ENCODE assay signal across 13 cellular contexts in genomic region chr3:32413845-32414526, GRCh38. TPM values are rescaled to one million over a fixed set of nuclear protein-coding genes. Genes with fewer than 3 reads are reported as not detected.
DNase-seq lines count a peak whose midpoint lies in the region; ATAC-seq, FAIRE-seq and TF ChIP-seq lines count a peak whose summit lies in the region.
"Had no signal": no experiment of that assay in that cellular context is flagged by ENCODE, and none has a peak within 500 bp of the region (broad histone marks: within the 10 kb centered on the region; RNA-seq: fewer than 3 reads in every experiment).

No MANE protein-coding gene starts in this region.

- peak overlapping the region; percentile 38; the same call in 1 of the 2 replicates for H3K14ac ChIP-seq in IMR-90 (replicated peaks; ENCODE audit: low read depth, low read length)

- H3K36me3 Mint-ChIP-seq in T-helper 2 cell treated with Interferon-gamma antibody and Interleukin-4, amounts not matched to agents 5 μg/mL and 100 μg/mL, for 36 hours (ENCODE audit: low read depth): peaks cover 23% of the 10 kb centered on the region
- H3K36me3 Mint-ChIP-seq in natural killer cell treated with Interleukin-12 subunit alpha and Interleukin-12 subunit beta and Interleukin-15 and Interleukin-18, amount 100 ng/mL, for 72 hours: no peaks in the 10 kb centered on the region

- H3K4me3 Mint-ChIP-seq in T-helper 2 cell treated with Interferon-gamma antibody and Interleukin-4, amounts not matched to agents 5 μg/mL and 100 μg/mL, for 36 hours: peak overlapping the region; percentile 53
- H3K4me3 Mint-ChIP-seq in natural killer cell treated with Interleukin-12 subunit alpha and Interleukin-12 subunit beta and Interleukin-15 and Interleukin-18, amount 100 ng/mL, for 72 hours: peak overlapping the region; percentile 65

- H3K27me3 ChIP-seq in IMR-90 (ENCODE audit: control insufficient read depth, insufficient read depth, low read length): no peaks in the 10 kb centered on the region
- no peaks in the 10 kb centered on the region for H3K27me3 ChIP-seq in GM12878 (replicated peaks in 1 of 2; ENCODE audit: control insufficient read depth in 2 of 2, insufficient read depth in 2 of 2, low read length in 1 of 2)
- H3K27me3 ChIP-seq: adrenal gland had no signal

- no peak overlapping the region for H3K23ac ChIP-seq in IMR-90 (ENCODE audit: low read depth, low read length)

- no peak overlapping the region for H3K27ac ChIP-seq in IMR-90 (ENCODE audit: insufficient read depth, low read length)
- no peak overlapping the region for H3K27ac ChIP-seq in GM12878 (ENCODE audit: control insufficient read depth, insufficient read depth)

- no peak for DNase-seq in T-helper 2 cell treated with Interferon-gamma antibody and Interleukin-4, amounts not matched to agents 5 μg/mL and 100 μg/mL, for 36 hours (ENCODE audit: low spot score)
- DNase-seq in T-helper 2 cell (no peak), IMR-90 (no peak), GM12878 (ENCODE audit: low read depth, low spot score) (no peak), HuH-7 (ENCODE audit: low spot score) (no peak)
- no peak for DNase-seq in natural killer cell treated with Interleukin-12 subunit alpha and Interleukin-12 subunit beta and Interleukin-15 and Interleukin-18, amount 100 ng/mL, for 72 hours (ENCODE audit: low spot score)
- DNase-seq: hypothalamus, KG1 had no signal

- H3K4me1 ChIP-seq in IMR-90 (ENCODE audit: control insufficient read depth, insufficient read depth, low read length) (no peaks in the 10 kb centered on the region), GM12878 (ENCODE audit: control insufficient read depth, insufficient read depth, low read length) (no peaks in the 10 kb centered on the region; the same call in none of the 2 replicates)

- no peak overlapping the region; a peak in 1 of 4 replicates for H4K8ac ChIP-seq in IMR-90 (ENCODE audit: low read depth in 2 of 2, low read length in 2 of 2)

- POLR2A ChIA-PET in IMR-90 (lab: Charles Lee; ENCODE audit: unreplicated experiment): no interaction called here
- POLR2A ChIA-PET in GM12878 (lab: Charles Lee): interaction anchor here (0.6 to 1.7 kb wide), 8 partner anchors 9 to 54 kb away, joined by 3 to 6 read pairs (median 4); no protein-coding TSS in a partner anchor

- H2AK5ac ChIP-seq in IMR-90 (ENCODE audit: low read depth, low read length): no peak overlapping the region

- intact Hi-C loops in IMR-90 (cut with micrococcal nuclease): no loop called here
- intact Hi-C loops in GM12878 (cut with micrococcal nuclease; ENCODE audit: unreplicated experiment): no loop called here

- CTCF ChIA-PET in IMR-90 (lab: Yijun Ruan, JAX): interaction anchor here (1.2 kb wide), 1 partner anchor 53 kb away, joined by 3 read pairs; no protein-coding TSS in a partner anchor
- CTCF ChIA-PET in GM12878 (lab: Yijun Ruan, JAX): interaction anchor here (1.1 to 2.8 kb wide), 7 partner anchors 9 to 56 kb away, joined by 3 to 12 read pairs (median 5); no protein-coding TSS in a partner anchor

- H3K56ac ChIP-seq in IMR-90 (ENCODE audit: extremely low read depth, insufficient read depth, low read length): no peak overlapping the region

- no peak overlapping the region for H2AK9ac ChIP-seq in IMR-90 (replicated peaks; ENCODE audit: low read depth, low read length, poor library complexity)

- SMC1A ChIA-PET in GM12878 (lab: Charles Lee; ENCODE audit: uncharacterized antibody, unreplicated experiment): interaction anchor here (0.8 to 3.4 kb wide), 19 partner anchors 9 to 87 kb away, joined by 3 to 17 read pairs (median 6); no protein-coding TSS in a partner anchor

- no peak for TF ChIP-seq POLR2A in IMR-90 (IDR thresholded peaks at IDR 0.05; ENCODE audit: low read depth, low read length)
- no peak for TF ChIP-seq POLR2A in GM12878 (IDR thresholded peaks at IDR 0.05; ENCODE audit: low read depth, low read length)

- no peak overlapping the region for H4K91ac ChIP-seq in IMR-90 (ENCODE audit: insufficient read depth, low read depth, low read length)

- H3K79me1 ChIP-seq in IMR-90 (ENCODE audit: low read depth in 1 of 2, low read length in 2 of 2): peaks cover 14 to 25% of the 10 kb centered on the region in 2 experiments; a peak in 3 of 4 replicates

- no peaks in the 10 kb centered on the region for H3K79me2 ChIP-seq in GM12878 (ENCODE audit: control insufficient read depth, insufficient read depth, low read length)

- H3K4me1 Mint-ChIP-seq in T-helper 2 cell treated with Interferon-gamma antibody and Interleukin-4, amounts not matched to agents 5 μg/mL and 100 μg/mL, for 36 hours (ENCODE audit: low read depth): peaks cover 57% of the 10 kb centered on the region
- peaks cover 27 to 30% of the 10 kb centered on the region in 2 donors for H3K4me1 Mint-ChIP-seq in natural killer cell treated with Interleukin-12 subunit alpha and Interleukin-12 subunit beta and Interleukin-15 and Interleukin-18, amount 100 ng/mL, for 72 hours (ENCODE audit: low read depth in 2 of 2)

- peaks cover 1% of the 10 kb centered on the region for H3K9me3 Mint-ChIP-seq in T-helper 2 cell treated with Interferon-gamma antibody and Interleukin-4, amounts not matched to agents 5 μg/mL and 100 μg/mL, for 36 hours
- no peaks in the 10 kb centered on the region for H3K9me3 Mint-ChIP-seq in natural killer cell treated with Interleukin-12 subunit alpha and Interleukin-12 subunit beta and Interleukin-15 and Interleukin-18, amount 100 ng/mL, for 72 hours

- 100% methylated on average over 1 of the region's 10 CpGs; no CpG with 5 or more reads in 1 of the 2 experiments for WGBS in IMR-90 (ENCODE audit: extremely low coverage in 2 of 2, insufficient read length in 1 of 2), 2 experiments
- 56% methylated on average over 10 of the region's 10 CpGs for WGBS in GM12878 (ENCODE audit: insufficient coverage, insufficient replicate concordance, low lambda C conversion rate, missing lambda C conversion rate)

- peaks cover 5% of the 10 kb centered on the region for H3K9me1 ChIP-seq in IMR-90 (ENCODE audit: insufficient read depth, low read length)

- TF ChIP-seq RAD21 in IMR-90 (IDR thresholded peaks at IDR 0.05; ENCODE audit: low read length) (no peak), GM12878 (IDR thresholded peaks at IDR 0.05; ENCODE audit: insufficient read depth, low read depth, low read length) (no peak)

- H3K36me3 ChIP-seq in IMR-90 (ENCODE audit: control insufficient read depth, insufficient read depth, low read length): no peaks in the 10 kb centered on the region
- H3K36me3 ChIP-seq in GM12878 (ENCODE audit: control insufficient read depth in 2 of 2, insufficient read depth in 2 of 2, low read length in 1 of 2): no peaks in the 10 kb centered on the region
- H3K36me3 ChIP-seq: adrenal gland had no signal

- RAD21 ChIA-PET in GM12878 (lab: Charles Lee; ENCODE audit: unreplicated experiment): interaction anchor here (0.9 to 1.9 kb wide), 9 partner anchors 9 to 88 kb away, joined by 3 to 5 read pairs (median 4); no protein-coding TSS in a partner anchor

- no peak overlapping the region for H2BK120ac ChIP-seq in IMR-90 (ENCODE audit: low read depth, low read length)

- H3K27ac Mint-ChIP-seq in T-helper 2 cell treated with Interferon-gamma antibody and Interleukin-4, amounts not matched to agents 5 μg/mL and 100 μg/mL, for 36 hours: peak overlapping the region; percentile 89
- peak overlapping the region; percentile 59 to 82 for H3K27ac Mint-ChIP-seq in natural killer cell treated with Interleukin-12 subunit alpha and Interleukin-12 subunit beta and Interleukin-15 and Interleukin-18, amount 100 ng/mL, for 72 hours

- H2BK20ac ChIP-seq in IMR-90 (ENCODE audit: low read depth, low read length): peak overlapping the region; percentile 46; the same call in 1 of the 2 replicates

- dilution Hi-C loops in IMR-90 (cut with HindIII; ENCODE audit: low sequenced_read_pairs, unreplicated experiment): no loop called here

- H2BK15ac ChIP-seq in IMR-90 (ENCODE audit: low read depth, low read length): no peak overlapping the region; the same call in 2 of the 3 replicates

- H3K9ac ChIP-seq in IMR-90 (ENCODE audit: low read depth, low read length): no peak overlapping the region
- no peak overlapping the region for H3K9ac ChIP-seq in GM12878 (ENCODE audit: control insufficient read depth, insufficient read depth, low read length)

- no peak overlapping the region for H4K5ac ChIP-seq in IMR-90 (ENCODE audit: low read depth, low read length)

- in situ Hi-C loops in IMR-90 (cut with MboI; ENCODE audit: low sequenced_read_pairs): no loop called here
- in situ Hi-C loops in GM12878 (cut with MboI): no loop called here

- H4K20me1 ChIP-seq in IMR-90 (ENCODE audit: insufficient read depth, low read length) (no peaks in the 10 kb centered on the region), GM12878 (ENCODE audit: control insufficient read depth, insufficient read depth) (no peaks in the 10 kb centered on the region)

- no peak overlapping the region for H3K4me3 ChIP-seq in IMR-90 (ENCODE audit: insufficient read depth, low read depth, low read length)
- H3K4me3 ChIP-seq in GM12878: no peak overlapping the region
- H3K4me3 ChIP-seq: adrenal gland, skin epidermis had no signal

- H3K27me3 Mint-ChIP-seq in T-helper 2 cell treated with Interferon-gamma antibody and Interleukin-4, amounts not matched to agents 5 μg/mL and 100 μg/mL, for 36 hours (ENCODE audit: low read depth): no peaks in the 10 kb centered on the region
- H3K27me3 Mint-ChIP-seq in natural killer cell treated with Interleukin-12 subunit alpha and Interleukin-12 subunit beta and Interleukin-15 and Interleukin-18, amount 100 ng/mL, for 72 hours: no peaks in the 10 kb centered on the region

- ATAC-seq in IMR-90 (ENCODE audit: low read depth) (no peak), GM12878 (0 out of 3 replicates have a peak, but pooled peaks have one; percentile 14), GM18907 (IDR thresholded peaks at IDR 0.05; ENCODE audit: unreplicated experiment) (no peak), HG03565 (IDR thresholded peaks at IDR 0.05; ENCODE audit: unreplicated experiment) (no peak)
- ATAC-seq in natural killer cell treated with Interleukin-12 subunit alpha and Interleukin-12 subunit beta and Interleukin-15 and Interleukin-18, amount 100 ng/mL, for 72 hours: peak in 1 of 2 donors; percentile 20

- no peak for TF ChIP-seq CTCF in IMR-90 (conservative IDR thresholded peaks at IDR 0.05; ENCODE audit: low read depth, low read length)
- no peak for TF ChIP-seq CTCF in GM12878 (IDR thresholded peaks at IDR 0.05 in 2 of 3, conservative IDR thresholded peaks at IDR 0.05 in 1 of 3; ENCODE audit: control insufficient read depth in 2 of 3, extremely low read depth in 1 of 3, insufficient read depth in 1 of 3, low read depth in 3 of 3, low read length in 3 of 3)

- H3K4me2 ChIP-seq in IMR-90 (ENCODE audit: low read depth, low read length): no peak overlapping the region
- H3K4me2 ChIP-seq in GM12878 (ENCODE audit: control insufficient read depth, insufficient read depth): no peak overlapping the region

- no TSS peak for BruUV-seq in IMR-90 (replicated peaks; lab: Mats Ljungman, UMichigan)
- BruUV-seq in GM12878 (replicated peaks; lab: Mats Ljungman, UMichigan): no TSS peak

- TF ChIP-seq EP300 in GM12878 (IDR thresholded peaks at IDR 0.05; ENCODE audit: borderline replicate concordance in 1 of 2, control insufficient read depth in 1 of 2, low read depth in 2 of 2, low read length in 2 of 2): no peak

- H3K9me3 ChIP-seq in IMR-90 (ENCODE audit: control insufficient read depth, insufficient read depth, low read length) (no peaks in the 10 kb centered on the region), GM12878 (replicated peaks; ENCODE audit: control insufficient read depth, insufficient read depth, low read length) (no peaks in the 10 kb centered on the region)
- H3K9me3 ChIP-seq: adrenal gland had no signal

- H3K18ac ChIP-seq in IMR-90 (ENCODE audit: low read depth, low read length): no peak overlapping the region

- no peak overlapping the region for H2AFZ ChIP-seq in IMR-90 (replicated peaks; ENCODE audit: low read length, poor library complexity)
- H2AFZ ChIP-seq in GM12878 (ENCODE audit: control insufficient read depth, low read depth, low read length): no peak overlapping the region

- no peak overlapping the region for H2BK5ac ChIP-seq in IMR-90 (ENCODE audit: low read depth, low read length, poor library complexity, severe bottlenecking)

- no peak for FAIRE-seq in GM12878 (lab: Jason Lieb, UNC)
- FAIRE-seq: A204.1 had no signal

- H3K4ac ChIP-seq in IMR-90 (ENCODE audit: low read depth, low read length): peak overlapping the region; percentile 24; the same call in 1 of the 2 replicates

RNA-seq across cellular contexts. Expression of gene CMTM7, which starts 22.3 kb away (rescaled TPM):
- total RNA-seq in IMR-90 (2012; rRNA removed): 3.4 and 3.9 TPM in 2 replicates
- polyA plus RNA-seq in IMR-90 (2012; rRNA removed): 31.4 and 33.7 TPM in 2 replicates
- 30.2 and 33.4 TPM in 2 replicates for polyA plus RNA-seq in IMR-90 (2012; cell fraction: cytosol; rRNA removed)
- polyA plus RNA-seq in IMR-90 (2012; cell fraction: nucleus; rRNA removed; ENCODE audit: low replicate concordance): 16.1 and 21.9 TPM in 2 replicates
- total RNA-seq in GM12878 (2013; cell fraction: nucleolus; rRNA removed): 49.6 and 52.0 TPM in 2 replicates
- 7.2 and 9.9 TPM in 2 replicates for total RNA-seq in GM12878 (2014; rRNA removed)
- 8.6 and 9.7 TPM in 2 replicates for total RNA-seq in GM12878 (2014; rRNA removed; fragmentation: Illumina TruSeq; extraction: Trizol)
- total RNA-seq in GM12878 (2021): 12.5 and 13.7 TPM in 2 replicates
- 2.1 TPM for polyA plus RNA-seq in GM12878 (2011; ENCODE audit: low read depth)
- polyA plus RNA-seq in GM12878 (2011; rRNA removed): 23.2 and 30.5 TPM in 2 replicates
- 39.6 and 41.5 TPM in 2 replicates for polyA plus RNA-seq in GM12878 (2011; cell fraction: cytosol; rRNA removed)
- polyA plus RNA-seq in GM12878 (2011; cell fraction: nucleus; rRNA removed): 32.7 and 36.0 TPM in 2 replicates
- polyA plus RNA-seq in GM12878 (2012): 1.5 and 2.9 TPM in 2 replicates
- polyA plus RNA-seq in GM12878 (2014; fragmentation: Illumina TruSeq; extraction: Trizol): 16.7 and 21.0 TPM in 2 replicates
- polyA plus RNA-seq in GM12878 (2014; fragmentation: Nextera tagmentation; extraction: Ambion mirVana): 10 to 100 TPM in 1 of 2 experiments, 1 to 10 TPM in 1; 3.7 to 12.0 TPM
- 15.4 and 15.6 TPM in 2 replicates for polyA plus RNA-seq in GM12878 (2014; rRNA removed)
- 10 to 100 TPM; 29.5 to 36.4 TPM for polyA plus RNA-seq in GM12878 (2016; fragmentation: Nextera tagmentation; extraction: Ambion mirVana)
- polyA minus RNA-seq in GM12878 (2011; rRNA and poly(A)+ RNA removed): 11.0 and 21.9 TPM in 2 replicates
- polyA minus RNA-seq in GM12878 (2011; cell fraction: cytosol; rRNA and poly(A)+ RNA removed): 12.0 and 15.0 TPM in 2 replicates
- polyA minus RNA-seq in GM12878 (2011; cell fraction: nucleus; rRNA and poly(A)+ RNA removed): 13.4 and 19.5 TPM in 2 replicates
- 10 to 100 TPM; 17.5 to 34.5 TPM for total RNA-seq in natural killer cell treated with Interleukin-12 subunit alpha and Interleukin-12 subunit beta and Interleukin-15 and Interleukin-18, amount 100 ng/mL, for 72 hours
